Comparison of ENCODE assay signal across 8 cellular contexts in the genomic region with DNA sequence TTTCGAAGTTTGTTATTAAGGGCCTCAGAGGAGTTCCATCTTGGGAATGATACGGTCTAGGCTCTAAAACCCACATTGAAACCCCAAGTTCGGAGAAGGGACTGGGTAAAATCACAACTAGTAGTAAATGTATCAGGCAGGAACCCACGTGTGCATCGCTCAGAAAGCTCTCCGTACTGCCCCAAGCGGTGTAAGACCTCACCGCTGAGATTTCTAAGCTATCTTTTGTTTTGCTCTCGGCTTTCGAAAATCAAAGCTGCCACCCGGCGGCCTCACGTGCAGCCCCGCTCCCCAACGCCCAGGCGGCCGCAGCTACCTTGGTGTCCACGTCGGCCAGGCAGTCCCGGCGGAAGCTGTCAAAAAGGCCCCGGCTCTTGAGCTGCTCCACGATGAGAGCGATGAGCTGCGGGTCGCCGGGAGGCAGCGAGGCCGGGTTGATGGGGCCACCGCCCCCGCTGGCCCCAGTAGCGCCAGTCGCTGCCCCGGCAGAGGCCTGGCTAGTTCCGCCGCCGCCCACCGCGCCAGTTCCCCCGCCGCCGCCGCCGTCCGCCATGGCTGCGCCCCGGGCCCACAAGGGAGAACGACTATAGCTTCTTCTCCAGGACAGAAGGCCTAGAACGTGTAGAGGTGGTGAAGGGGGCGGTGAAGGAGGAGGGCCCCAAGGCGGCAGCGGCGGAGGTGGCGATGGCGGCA. TPM values are rescaled to one million over a fixed set of nuclear protein-coding genes. Genes with fewer than 3 reads are reported as not detected.
A peak's percentile ranks its signal among the peaks of the same experiment; 100 is the strongest.
DNase-seq lines count a peak whose midpoint lies in the region; ATAC-seq and TF ChIP-seq lines count a peak whose summit lies in the region.

No MANE protein-coding gene starts in this region.

- no TSS peak for BruUV-seq in Calu3 (replicated peaks; lab: Mats Ljungman, UMichigan)

- POLR2A ChIA-PET in naive thymus-derived CD4-positive, alpha-beta T cell (lab: Charles Lee): interaction anchor here (0.8 to 4.2 kb wide), 6 partner anchors 11 to 358 kb away, joined by 3 to 42 read pairs (median 13); a partner anchor contains a TSS

- H3K9me3 ChIP-seq in esophagus squamous epithelium: no peaks in the 10 kb centered on the region
- H3K9me3 ChIP-seq in naive thymus-derived CD4-positive, alpha-beta T cell (ENCODE audit: control insufficient read depth in 2 of 3, low read length in 3 of 3): no peaks in the 10 kb centered on the region

- H3K9me3 Mint-ChIP-seq in Calu3 (ENCODE audit: low read depth, unreplicated experiment): no peaks in the 10 kb centered on the region
- H3K9me3 Mint-ChIP-seq in naive thymus-derived CD4-positive, alpha-beta T cell: peaks cover 0 to 1% (median 0%) of the 10 kb centered on the region in 11 donors
- H3K9me3 Mint-ChIP-seq in stimulated activated memory B cell treated with anti-CD40 and anti-IgM and Interleukin-4, amounts not matched to agents 10 μg/mL and 1 μg/mL and 100 μg/mL, for 72 hours: no peaks in the 10 kb centered on the region

- intact Hi-C loops in Calu3 (cut with micrococcal nuclease; ENCODE audit: unreplicated experiment): loop anchor here (1.0 to 5.0 kb wide), 3 partner anchors 151 to 322 kb away; a partner anchor contains a TSS
- intact Hi-C loops in esophagus squamous epithelium (cut with DNase I): loop anchor here (5.0 kb wide), 1 partner anchor 696 kb away; no protein-coding TSS in a partner anchor
- intact Hi-C loops in naive thymus-derived CD4-positive, alpha-beta T cell (cut with micrococcal nuclease): loop anchor here (1.0 to 5.0 kb wide), 14 partner anchors 167 to 1861 kb away; a partner anchor contains a TSS

- no peaks in the 10 kb centered on the region for H3K27me3 ChIP-seq in esophagus squamous epithelium
- H3K27me3 ChIP-seq in naive thymus-derived CD4-positive, alpha-beta T cell (ENCODE audit: control insufficient read depth in 2 of 2, insufficient read depth in 2 of 2, low read length in 2 of 2): no peaks in the 10 kb centered on the region

- CTCF ChIA-PET in Calu3 (lab: Charles Lee): interaction anchor here (0.6 to 2.6 kb wide), 17 partner anchors 25 to 701 kb away, joined by 3 to 17 read pairs (median 4); a partner anchor contains a TSS
- CTCF ChIA-PET in naive thymus-derived CD4-positive, alpha-beta T cell (lab: Charles Lee): interaction anchor here (0.7 to 5.3 kb wide), 16 partner anchors 13 to 364 kb away, joined by 3 to 68 read pairs (median 4); a partner anchor contains a TSS

- H3K36me3 Mint-ChIP-seq in Calu3 (ENCODE audit: insufficient read depth, unreplicated experiment): peaks cover 43% of the 10 kb centered on the region
- H3K36me3 Mint-ChIP-seq in naive thymus-derived CD4-positive, alpha-beta T cell: peaks cover 0 to 12% (median 2%) of the 10 kb centered on the region in 5 donors
- H3K36me3 Mint-ChIP-seq in stimulated activated memory B cell treated with anti-CD40 and anti-IgM and Interleukin-4, amounts not matched to agents 10 μg/mL and 1 μg/mL and 100 μg/mL, for 72 hours: peaks cover 14% of the 10 kb centered on the region

- TF ChIP-seq CTCF in Calu3 (IDR thresholded peaks at IDR 0.05; ENCODE audit: unreplicated experiment) (peak; percentile 64), esophagus squamous epithelium (IDR thresholded peaks at IDR 0.05) (peak; percentile 40 to 63 (median 50))

- peak overlapping the region; percentile 96 for H3K27ac Mint-ChIP-seq in Calu3 (ENCODE audit: unreplicated experiment)
- peak overlapping the region; percentile 79 to 98 (median 93) for H3K27ac Mint-ChIP-seq in naive thymus-derived CD4-positive, alpha-beta T cell
- peak overlapping the region; percentile 94 for H3K27ac Mint-ChIP-seq in stimulated activated memory B cell treated with anti-CD40 and anti-IgM and Interleukin-4, amounts not matched to agents 10 μg/mL and 1 μg/mL and 100 μg/mL, for 72 hours

- H3K27me3 Mint-ChIP-seq in Calu3 (ENCODE audit: unreplicated experiment): no peaks in the 10 kb centered on the region
- H3K27me3 Mint-ChIP-seq in naive thymus-derived CD4-positive, alpha-beta T cell: no peaks in the 10 kb centered on the region
- no peaks in the 10 kb centered on the region for H3K27me3 Mint-ChIP-seq in stimulated activated memory B cell treated with anti-CD40 and anti-IgM and Interleukin-4, amounts not matched to agents 10 μg/mL and 1 μg/mL and 100 μg/mL, for 72 hours

- H3K27ac ChIP-seq in esophagus squamous epithelium: peak overlapping the region; percentile 92 to 97 (median 94)
- peak overlapping the region; percentile 99 for H3K27ac ChIP-seq in naive thymus-derived CD4-positive, alpha-beta T cell (ENCODE audit: low read depth, low read length)

- H3K4me1 ChIP-seq in esophagus squamous epithelium: peaks cover 11 to 50% (median 21%) of the 10 kb centered on the region in 3 donors
- peaks cover 21 to 24% of the 10 kb centered on the region in 2 donors for H3K4me1 ChIP-seq in naive thymus-derived CD4-positive, alpha-beta T cell (ENCODE audit: control insufficient read depth in 2 of 2, insufficient read depth in 2 of 2, low read length in 2 of 2)

- DNase-seq in Calu3 (peak; percentile 78), HUDEP-2 (lab: John Stamatoyannopoulos, UW; ENCODE audit: unreplicated experiment in 76 of 76) (peak in 58 of 76 experiments; percentile 3 to 69 (median 35)), esophagus squamous epithelium (lab: John Stamatoyannopoulos, UW) (no peak)
- DNase-seq in activated T-cell treated with anti-CD3 and anti-CD28 coated beads, Interleukin-2, amount 50 U/mL, for 48 hours: peak; percentile 70 to 77
- peak; percentile 47 to 78 (median 73) for DNase-seq in naive thymus-derived CD4-positive, alpha-beta T cell

- ATAC-seq in GM21390 (IDR thresholded peaks at IDR 0.05; ENCODE audit: unreplicated experiment): peak; percentile 51
- ATAC-seq in naive thymus-derived CD4-positive, alpha-beta T cell: peak; percentile 73
- ATAC-seq in stimulated activated memory B cell treated with anti-CD40 and anti-IgM and Interleukin-4, amounts not matched to agents 10 μg/mL and 1 μg/mL and 100 μg/mL, for 72 hours: peak; percentile 76

- TF ChIP-seq POLR2A in esophagus squamous epithelium (IDR thresholded peaks at IDR 0.05): peak in 2 of 4 donors; percentile 6 to 18

- peak overlapping the region; percentile 97 for H3K4me3 Mint-ChIP-seq in Calu3 (ENCODE audit: low read depth, unreplicated experiment)
- H3K4me3 Mint-ChIP-seq in naive thymus-derived CD4-positive, alpha-beta T cell: peak overlapping the region; percentile 85 to 97 (median 92)
- peak overlapping the region; percentile 90 for H3K4me3 Mint-ChIP-seq in stimulated activated memory B cell treated with anti-CD40 and anti-IgM and Interleukin-4, amounts not matched to agents 10 μg/mL and 1 μg/mL and 100 μg/mL, for 72 hours

- H3K4me1 Mint-ChIP-seq in Calu3 (ENCODE audit: low read depth, unreplicated experiment): peaks cover 48% of the 10 kb centered on the region
- H3K4me1 Mint-ChIP-seq in naive thymus-derived CD4-positive, alpha-beta T cell: peaks cover 28 to 60% (median 51%) of the 10 kb centered on the region in 7 donors
- H3K4me1 Mint-ChIP-seq in stimulated activated memory B cell treated with anti-CD40 and anti-IgM and Interleukin-4, amounts not matched to agents 10 μg/mL and 1 μg/mL and 100 μg/mL, for 72 hours: peaks cover 34% of the 10 kb centered on the region

- peaks cover 0 to 27% (median 0%) of the 10 kb centered on the region in 3 donors for H3K36me3 ChIP-seq in esophagus squamous epithelium
- H3K36me3 ChIP-seq in naive thymus-derived CD4-positive, alpha-beta T cell (ENCODE audit: control insufficient read depth in 2 of 3, insufficient read depth in 3 of 3, low read length in 3 of 3): peaks cover 0 to 24% (median 9%) of the 10 kb centered on the region in 3 experiments

- H3K4me3 ChIP-seq in esophagus squamous epithelium: peak overlapping the region; percentile 84 to 91 (median 88)
- peak overlapping the region; percentile 71 for H3K4me3 ChIP-seq in naive thymus-derived CD4-positive, alpha-beta T cell (ENCODE audit: low read length)

- 0% methylated on average over 17 to 20 of the region's 55 CpGs for WGBS in esophagus squamous epithelium, 2 donors

TF ChIP-seq in PFSK-1, 5 proteins besides CTCF, POLR2A, EP300 and RAD21:
- TF ChIP-seq POLR2AphosphoS5 (IDR thresholded peaks at IDR 0.05; ENCODE audit: low read depth, low read length): no peak
- peak; percentile 90; the same call in 1 of the 2 replicates for TF ChIP-seq SIN3A (IDR thresholded peaks at IDR 0.05; ENCODE audit: borderline replicate concordance, insufficient read depth, low read length)
- TF ChIP-seq TAF1 (IDR thresholded peaks at IDR 0.05; ENCODE audit: borderline replicate concordance, insufficient read depth, low read length): 0 out of 2 replicates have a peak, but pooled peaks have one; percentile 18
- TF ChIP-seq, protein P1, sequence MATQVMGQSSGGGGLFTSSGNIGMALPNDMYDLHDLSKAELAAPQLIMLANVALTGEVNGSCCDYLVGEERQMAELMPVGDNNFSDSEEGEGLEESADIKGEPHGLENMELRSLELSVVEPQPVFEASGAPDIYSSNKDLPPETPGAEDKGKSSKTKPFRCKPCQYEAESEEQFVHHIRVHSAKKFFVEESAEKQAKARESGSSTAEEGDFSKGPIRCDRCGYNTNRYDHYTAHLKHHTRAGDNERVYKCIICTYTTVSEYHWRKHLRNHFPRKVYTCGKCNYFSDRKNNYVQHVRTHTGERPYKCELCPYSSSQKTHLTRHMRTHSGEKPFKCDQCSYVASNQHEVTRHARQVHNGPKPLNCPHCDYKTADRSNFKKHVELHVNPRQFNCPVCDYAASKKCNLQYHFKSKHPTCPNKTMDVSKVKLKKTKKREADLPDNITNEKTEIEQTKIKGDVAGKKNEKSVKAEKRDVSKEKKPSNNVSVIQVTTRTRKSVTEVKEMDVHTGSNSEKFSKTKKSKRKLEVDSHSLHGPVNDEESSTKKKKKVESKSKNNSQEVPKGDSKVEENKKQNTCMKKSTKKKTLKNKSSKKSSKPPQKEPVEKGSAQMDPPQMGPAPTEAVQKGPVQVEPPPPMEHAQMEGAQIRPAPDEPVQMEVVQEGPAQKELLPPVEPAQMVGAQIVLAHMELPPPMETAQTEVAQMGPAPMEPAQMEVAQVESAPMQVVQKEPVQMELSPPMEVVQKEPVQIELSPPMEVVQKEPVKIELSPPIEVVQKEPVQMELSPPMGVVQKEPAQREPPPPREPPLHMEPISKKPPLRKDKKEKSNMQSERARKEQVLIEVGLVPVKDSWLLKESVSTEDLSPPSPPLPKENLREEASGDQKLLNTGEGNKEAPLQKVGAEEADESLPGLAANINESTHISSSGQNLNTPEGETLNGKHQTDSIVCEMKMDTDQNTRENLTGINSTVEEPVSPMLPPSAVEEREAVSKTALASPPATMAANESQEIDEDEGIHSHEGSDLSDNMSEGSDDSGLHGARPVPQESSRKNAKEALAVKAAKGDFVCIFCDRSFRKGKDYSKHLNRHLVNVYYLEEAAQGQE (IDR thresholded peaks at IDR 0.05; ENCODE audit: insufficient read depth in 1 of 2, low read depth in 2 of 2, low read length in 2 of 2): no peak
- TF ChIP-seq FOXP2 (optimal IDR thresholded peaks at IDR 0.05; ENCODE audit: borderline replicate concordance, extremely low read depth, extremely low read length, insufficient read depth): no peak

RNA-seq across cellular contexts. Expression of a gene that starts 0.4 kb away (rescaled TPM):
- 87.4 and 92.8 TPM in 2 replicates for total RNA-seq in Calu3 (2022)
- 98.3 TPM for polyA plus RNA-seq in PFSK-1 (2012; ENCODE audit: insufficient read length, low read depth)
- 10 to 100 TPM; 13.8 to 43.1 (median 20.2) TPM for total RNA-seq in esophagus squamous epithelium
- total RNA-seq in naive thymus-derived CD4-positive, alpha-beta T cell: 10 to 100 TPM; 23.2 to 50.2 (median 31.7) TPM
- polyA plus RNA-seq in naive thymus-derived CD4-positive, alpha-beta T cell: 10 to 100 TPM; 18.1 to 23.0 TPM
